Comparison of ENCODE assay signal across 21 cellular contexts in the genomic region with DNA sequence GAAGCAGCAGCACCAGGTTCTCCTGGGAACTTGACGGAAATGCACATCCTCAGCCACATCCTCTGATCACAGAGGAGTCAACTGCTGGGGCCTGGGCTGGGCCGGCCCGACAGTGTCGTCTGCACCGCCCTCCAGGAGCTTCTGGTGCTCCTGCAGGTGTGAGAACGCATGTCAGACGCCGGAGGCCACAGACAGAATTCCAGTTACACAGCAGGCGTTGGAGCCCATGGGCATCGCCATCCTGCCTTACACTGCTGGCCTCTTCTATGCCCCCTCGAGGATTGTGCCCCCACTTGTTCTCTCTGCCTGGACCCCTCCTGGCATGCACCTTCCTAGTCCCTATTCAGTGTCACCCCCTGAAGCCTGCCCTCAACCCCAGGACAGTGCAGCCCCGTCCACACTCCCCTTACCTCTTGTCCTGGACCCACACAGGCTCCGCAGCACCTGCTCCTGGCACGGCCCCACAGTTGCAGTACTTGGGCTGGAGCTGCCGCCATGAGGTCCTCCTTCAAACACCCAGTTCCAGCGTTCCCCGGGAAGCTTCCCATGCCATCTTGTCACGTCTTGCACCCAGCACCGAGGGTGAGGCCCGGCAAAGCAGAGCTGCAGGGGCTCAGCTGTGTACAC.
"Had no signal": no experiment of that assay in that cellular context is flagged by ENCODE, and none has a peak within 500 bp of the region (broad histone marks: within the 10 kb centered on the region; RNA-seq: fewer than 3 reads in every experiment).

No MANE protein-coding gene starts in this region.

- DNase-seq: activated CD4-positive, alpha-beta T cell treated with anti-CD3 and anti-CD28 coated beads for 48 hours; activated CD4-positive, CD25-positive, alpha-beta regulatory T cell; activated gamma-delta T cell treated with Interleukin-2 at 50 U/mL for 16 hours; activated T-cell treated with anti-CD3 and anti-CD28 coated beads, Interleukin-2, amount 50 U/mL, for 1 hour; adrenal gland; brain microvascular endothelial cell; central memory CD4-positive, alpha-beta T cell; effector memory CD4-positive, alpha-beta T cell; foreskin keratinocyte; kidney; mammary epithelial cell; small intestine; stimulated activated CD4-positive, alpha-beta T cell treated with anti-CD3 and anti-CD28 coated beads, Interleukin-15, amount 100 ng/mL, for 24 hours; T1000 had no signal

- H3K4me1 ChIP-seq: adrenal gland, ascending aorta, foreskin keratinocyte, parathyroid adenoma had no signal

- H3K27ac ChIP-seq: adrenal gland, ascending aorta, brain microvascular endothelial cell, foreskin keratinocyte, parathyroid adenoma, thoracic aorta had no signal

- H3K27me3 ChIP-seq: adrenal gland, ascending aorta, brain microvascular endothelial cell, foreskin keratinocyte had no signal

- ATAC-seq: activated naive CD4-positive, alpha-beta T cell treated with anti-CD3 and anti-CD28 coated beads, Interleukin-2, amount 50 U/mL, for 72 hours; foreskin keratinocyte; left lobe of liver; sciatic nerve; stimulated activated memory B cell treated with anti-CD40 and anti-IgM and Interleukin-4, amounts not matched to agents 10 μg/mL and 1 μg/mL and 100 μg/mL, for 72 hours had no signal

- H3K4me3 ChIP-seq: adrenal gland, ascending aorta, thoracic aorta had no signal

- H3K9me3 ChIP-seq: adrenal gland, ascending aorta, thoracic aorta had no signal
